Comparison of ENCODE assay signal across 8 cellular contexts in genomic region chr1:235504494-235505222, GRCh38. TPM values are rescaled to one million over a fixed set of nuclear protein-coding genes. Genes with fewer than 3 reads are reported as not detected.
A peak's percentile ranks its signal among the peaks of the same experiment; 100 is the strongest.
DNase-seq lines count a peak whose midpoint lies in the region; ATAC-seq, FAIRE-seq and TF ChIP-seq lines count a peak whose summit lies in the region.

No MANE protein-coding gene starts in this region.

- peak overlapping the region; percentile 99 for H3K27ac Mint-ChIP-seq in progenitor cell of endocrine pancreas

- intact Hi-C loops in left cardiac atrium (cut with DNase I) = no loop called here

- under 1% methylated on average over 61 of the region's 61 CpGs for WGBS in urinary bladder

- H3K4me1 Mint-ChIP-seq in progenitor cell of endocrine pancreas (ENCODE audit: low read depth) = peaks cover 11% of the 10 kb centered on the region

- TF ChIP-seq POLR2A in GM12891 (IDR thresholded peaks at IDR 0.05; ENCODE audit: low read depth, low read length) = no peak

- H3K36me3 Mint-ChIP-seq in progenitor cell of endocrine pancreas (ENCODE audit: insufficient read depth) = no peaks in the 10 kb centered on the region

- FAIRE-seq in GM12891 (lab: Jason Lieb, UNC) = peak; percentile 96

- TF ChIP-seq CTCF in progenitor cell of endocrine pancreas (IDR thresholded peaks at IDR 0.05; ENCODE audit: unreplicated experiment) = peak; percentile 81

- no peaks in the 10 kb centered on the region for H3K9me3 Mint-ChIP-seq in progenitor cell of endocrine pancreas (ENCODE audit: low read depth)

- H3K4me3 ChIP-seq in urinary bladder (ENCODE audit: low read depth, low read length) = peak overlapping the region; percentile 87

- H3K4me3 Mint-ChIP-seq in progenitor cell of endocrine pancreas (ENCODE audit: low read depth) = peak overlapping the region; percentile 96

- no peaks in the 10 kb centered on the region for H3K4me1 ChIP-seq in urinary bladder (ENCODE audit: insufficient read depth)

- DNase-seq in GM12891 (ENCODE audit: insufficient read length, low spot score) = peak; percentile 88
- DNase-seq in NCI-H1436 (lab: John Stamatoyannopoulos, UW) = peak; percentile 100
- DNase-seq in T follicular helper cell (ENCODE audit: low read depth) = peak; percentile 97
- DNase-seq in amniotic epithelial cell (ENCODE audit: low read depth) = peak; percentile 98
- DNase-seq in left cardiac atrium = peak; percentile 100
- peak; percentile 100 for DNase-seq in progenitor cell of endocrine pancreas (ENCODE audit: low spot score, unreplicated experiment)

- H3K27ac ChIP-seq in urinary bladder (ENCODE audit: low read depth) = peak overlapping the region; percentile 97

- no peaks in the 10 kb centered on the region for H3K27me3 Mint-ChIP-seq in progenitor cell of endocrine pancreas

- ATAC-seq in HG02840 (IDR thresholded peaks at IDR 0.05; ENCODE audit: low FRiP score, unreplicated experiment) = peak; percentile 86
- ATAC-seq in left cardiac atrium = peak; percentile 90 to 95

- H3K36me3 ChIP-seq in urinary bladder (ENCODE audit: insufficient read depth) = no peaks in the 10 kb centered on the region

TF ChIP-seq in GM12891, 5 proteins besides CTCF, POLR2A, EP300 and RAD21:
- no peak for TF ChIP-seq POLR2AphosphoS5 (IDR thresholded peaks at IDR 0.05; ENCODE audit: low read depth, low read length)
- 0 out of 2 replicates have a peak, but pooled peaks have one; percentile 53 for TF ChIP-seq POU2F2 (IDR thresholded peaks at IDR 0.05; ENCODE audit: low read depth, low read length)
- TF ChIP-seq SPI1 (IDR thresholded peaks at IDR 0.05; ENCODE audit: low read depth, low read length) = no peak; the same call in 1 of the 2 replicates
- 0 out of 2 replicates have a peak, but pooled peaks have one; percentile 25 for TF ChIP-seq TAF1 (IDR thresholded peaks at IDR 0.05; ENCODE audit: low read depth, low read length)
- TF ChIP-seq PAX5 (IDR thresholded peaks at IDR 0.05; ENCODE audit: insufficient read depth, low read length, severe bottlenecking) = peak; percentile 37

RNA-seq across cellular contexts. Expression of gene B3GALNT2, which starts 0.4 kb away (rescaled TPM):
- polyA plus RNA-seq in GM12891 (2012; ENCODE audit: low read depth, missing spikeins) = 5.0 TPM
- total RNA-seq in left cardiac atrium (10 to 100 TPM; 19.9 to 23.0 TPM), progenitor cell of endocrine pancreas (47.7 and 49.6 TPM in 2 replicates), urinary bladder (59.5 TPM)
- polyA plus RNA-seq in urinary bladder = 19.6 TPM

Comparison
In these comparisons a context has a peak if more than half of its experiments do, and no peak if none do; other contexts are left out.
1. Peak in every context shown above with its lines: DNase-seq, ATAC-seq, H3K4me3 ChIP-seq and H3K27ac ChIP-seq.